1 cellular context compared by ENCODE assay signal in the genomic region with DNA sequence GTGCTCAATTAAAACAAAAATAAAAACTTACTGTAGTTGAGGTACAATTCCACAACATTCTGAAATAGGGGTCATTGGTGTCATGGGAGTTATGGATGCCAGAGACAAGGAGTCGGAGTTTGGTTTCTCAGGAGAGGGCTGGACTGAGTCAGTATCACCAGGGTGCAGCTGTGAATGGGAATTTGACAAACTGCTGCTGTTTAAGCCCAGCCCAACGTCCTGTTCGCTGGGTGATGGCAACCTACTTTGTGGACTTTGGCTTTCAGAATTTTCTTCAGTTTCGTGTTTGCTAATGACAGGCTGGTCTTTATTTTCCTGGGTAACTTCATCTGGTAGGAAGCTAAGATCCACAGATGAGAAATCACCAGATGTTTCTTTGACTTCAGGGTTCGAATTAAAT.
TF ChIP-seq lines count a peak whose summit lies in the region.

No MANE protein-coding gene starts in this region.

TF ChIP-seq in IMR-90, 13 proteins besides CTCF, POLR2A, EP300 and RAD21:
- no peak for TF ChIP-seq SMC3 (IDR thresholded peaks at IDR 0.05; ENCODE audit: low read depth, low read length)
- TF ChIP-seq NFE2L2 (IDR thresholded peaks at IDR 0.05; ENCODE audit: low read depth, low read length): no peak
- no peak for TF ChIP-seq MXI1 (IDR thresholded peaks at IDR 0.05; ENCODE audit: borderline replicate concordance, low read depth, low read length)
- TF ChIP-seq, protein P1, sequence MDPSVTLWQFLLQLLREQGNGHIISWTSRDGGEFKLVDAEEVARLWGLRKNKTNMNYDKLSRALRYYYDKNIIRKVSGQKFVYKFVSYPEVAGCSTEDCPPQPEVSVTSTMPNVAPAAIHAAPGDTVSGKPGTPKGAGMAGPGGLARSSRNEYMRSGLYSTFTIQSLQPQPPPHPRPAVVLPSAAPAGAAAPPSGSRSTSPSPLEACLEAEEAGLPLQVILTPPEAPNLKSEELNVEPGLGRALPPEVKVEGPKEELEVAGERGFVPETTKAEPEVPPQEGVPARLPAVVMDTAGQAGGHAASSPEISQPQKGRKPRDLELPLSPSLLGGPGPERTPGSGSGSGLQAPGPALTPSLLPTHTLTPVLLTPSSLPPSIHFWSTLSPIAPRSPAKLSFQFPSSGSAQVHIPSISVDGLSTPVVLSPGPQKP (IDR thresholded peaks at IDR 0.05; ENCODE audit: borderline replicate concordance, low read depth, low read length): no peak
- TF ChIP-seq BHLHE40 (IDR thresholded peaks at IDR 0.05; ENCODE audit: low read depth, low read length): no peak
